10 cellular contexts compared by ENCODE assay signal in the genomic region with DNA sequence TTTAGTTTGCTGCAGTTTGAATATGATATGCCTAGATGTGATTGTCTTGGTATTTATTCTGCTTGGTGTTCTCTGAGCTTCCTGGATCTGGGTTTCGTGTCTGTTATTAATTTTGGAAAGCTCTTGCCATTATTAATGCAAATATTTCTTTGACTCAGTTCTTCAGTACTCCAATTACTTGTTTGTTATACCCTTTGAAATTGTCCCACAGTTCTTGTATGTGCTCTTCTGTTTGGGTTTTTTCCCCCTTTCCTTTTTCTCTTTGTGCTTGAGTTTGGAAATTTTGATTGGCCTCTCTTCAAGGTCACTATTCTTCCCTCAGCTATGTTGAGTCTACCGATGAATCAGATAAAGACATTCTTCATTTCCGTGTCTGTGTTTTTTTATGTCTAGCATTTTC.
"Had no signal": no experiment of that assay in that cellular context is flagged by ENCODE, and none has a peak within 500 bp of the region (broad histone marks: within the 10 kb centered on the region; RNA-seq: fewer than 3 reads in every experiment).

No MANE protein-coding gene starts in this region.

- H3K4me3 ChIP-seq: GM23248, HAP-1 had no signal

- H3K9me3 ChIP-seq: HAP-1 had no signal

- H3K9me3 Mint-ChIP-seq: HFFc6 had no signal

- DNase-seq: GM23248, GOT3, H7, HFFc6, KBM-7 had no signal

- H3K27ac ChIP-seq: GM23248, HL-60, KMS-11 had no signal

- H3K27ac Mint-ChIP-seq: HFFc6, IgD-negative memory B cell had no signal

- ATAC-seq: HepG2 had no signal

- H3K36me3 ChIP-seq: HAP-1 had no signal

- H3K4me3 Mint-ChIP-seq: HFFc6, IgD-negative memory B cell had no signal

- FAIRE-seq: HepG2 had no signal

- H3K9ac ChIP-seq: GM23248, KMS-11 had no signal

- H3K36me3 Mint-ChIP-seq: IgD-negative memory B cell had no signal

- H3K4me1 ChIP-seq: HAP-1 had no signal

- H3K4me1 Mint-ChIP-seq: IgD-negative memory B cell had no signal
